Comparison of ENCODE assay signal across 20 cellular contexts in the genomic region with DNA sequence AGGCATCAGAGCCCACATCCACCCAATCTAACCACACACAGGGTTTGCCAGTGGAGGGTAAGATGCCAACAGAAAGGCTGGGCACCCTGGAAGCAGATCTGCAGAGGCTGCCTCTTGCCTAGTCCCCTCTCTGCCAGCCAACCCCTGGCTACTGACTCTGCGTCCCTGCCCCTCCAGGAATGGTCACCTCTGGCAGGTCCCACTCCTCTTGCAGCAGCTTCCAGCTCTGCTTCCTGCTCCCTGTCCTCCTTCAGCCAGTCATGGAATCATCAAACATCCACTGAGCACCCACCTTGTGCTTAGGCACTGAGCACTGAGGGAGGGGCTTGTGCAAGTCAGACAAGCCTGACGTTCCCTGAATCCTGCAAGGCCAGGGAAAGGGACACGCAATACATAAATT. TPM values are rescaled to one million over a fixed set of nuclear protein-coding genes. Genes with fewer than 3 reads are reported as not detected.
DNase-seq lines count a peak whose midpoint lies in the region; ATAC-seq and TF ChIP-seq lines count a peak whose summit lies in the region.
"Had no signal": no experiment of that assay in that cellular context is flagged by ENCODE, and none has a peak within 500 bp of the region (broad histone marks: within the 10 kb centered on the region; RNA-seq: fewer than 3 reads in every experiment).

No MANE protein-coding gene starts in this region.

- in situ Hi-C loops in Panc1 (cut with HindIII; ENCODE audit: low pct_unique_long_range_greater_than_20kb, low sequenced_read_pairs), result no loop called here

- DNase-seq in Panc1 (ENCODE audit: low read depth, low spot score), result no peak
- peak; percentile 29 for DNase-seq in left lobe of liver (ENCODE audit: low spot score)
- DNase-seq in sciatic nerve (ENCODE audit: low spot score), result peak; percentile 22
- no peak for DNase-seq in activated CD8-positive, alpha-beta memory T cell treated with anti-CD3 and anti-CD28 coated beads, Interleukin-2, amount 50 U/mL, for 48 hours
- no peak for DNase-seq in H7
- DNase-seq: C1 segment of cervical spinal cord; CD4-positive, alpha-beta memory T cell; COR-L47; DMS 273 treated with DMSO at 0.1 percent for 48 hours; DMS79; EL; GDM1; HFFc6 had no signal

- TF ChIP-seq CTCF in Panc1 (IDR thresholded peaks at IDR 0.05), result no peak

- H3K4me3 ChIP-seq in Panc1 (ENCODE audit: low read depth in 2 of 2, low read length in 2 of 2) (no peak overlapping the region), H7 (ENCODE audit: insufficient read depth, low read depth, low read length) (no peak overlapping the region)
- H3K4me3 ChIP-seq: GM12878, GM23338, HAP-1 had no signal

- H3K27me3 ChIP-seq in Panc1 (ENCODE audit: control insufficient read depth, insufficient read depth, low read length) (peaks cover 9% of the 10 kb centered on the region), H7 (ENCODE audit: control insufficient read depth, insufficient read depth, low read length) (no peaks in the 10 kb centered on the region; the same call in 1 of the 2 replicates)

- peak; percentile 47; the same call in 1 of the 2 replicates for ATAC-seq in Panc1
- ATAC-seq in left lobe of liver, result no peak
- ATAC-seq in sciatic nerve, result no peak
- ATAC-seq in GM18870 (IDR thresholded peaks at IDR 0.05; ENCODE audit: unreplicated experiment), result no peak
- ATAC-seq: GM12878, GM23338 had no signal

- CTCF ChIA-PET in Panc1 (lab: Charles Lee), result no interaction called here

- H3K36me3 ChIP-seq in Panc1 (ENCODE audit: control insufficient read depth, insufficient read depth, low read length) (no peaks in the 10 kb centered on the region), H7 (replicated peaks; ENCODE audit: control insufficient read depth, insufficient read depth, low read length) (no peaks in the 10 kb centered on the region)
- H3K36me3 ChIP-seq: HAP-1 had no signal

- POLR2A ChIA-PET in Panc1 (lab: Charles Lee), result no interaction called here

- no peak overlapping the region for H3K27ac ChIP-seq in Panc1 (ENCODE audit: low read length)

- no peaks in the 10 kb centered on the region for H3K9me3 ChIP-seq in Panc1 (ENCODE audit: control insufficient read depth, insufficient read depth, low read depth, low read length)
- H3K9me3 ChIP-seq: HAP-1 had no signal

- intact Hi-C loops in Panc1 (cut with micrococcal nuclease; ENCODE audit: unreplicated experiment), result no loop called here
- intact Hi-C loops in sciatic nerve (cut with DNase I), result no loop called here

- no peaks in the 10 kb centered on the region for H3K4me1 ChIP-seq in Panc1 (ENCODE audit: control insufficient read depth, insufficient read depth, low read length)
- H3K4me1 ChIP-seq: HAP-1 had no signal

- no TSS peak for BruUV-seq in Panc1 (replicated peaks; lab: Mats Ljungman, UMichigan)

RNA-seq across cellular contexts. Expression of a gene that starts 20.1 kb away (rescaled TPM):
- total RNA-seq in Panc1 (2021; ENCODE audit: unreplicated experiment) (0.13 TPM), left lobe of liver (289 TPM), sciatic nerve (not detected)
- not detected for polyA plus RNA-seq in Panc1 (2012; ENCODE audit: insufficient read length)
- total RNA-seq in H7 (2014; rRNA removed; shearing (Covaris generic)), result not detected in 2 replicates
- total RNA-seq: A172; A673; CD4-positive, alpha-beta memory T cell; GM23338; H4; HFFc6 had no signal
- polyA plus RNA-seq: CD4-positive, alpha-beta memory T cell; GM12878; GM23338 had no signal

Comparison
In these comparisons a context has a peak if more than half of its experiments do, and no peak if none do; other contexts are left out.
1. DNase-seq: peak in left lobe of liver (single experiment) and sciatic nerve (single experiment); none in Panc1 (single experiment), activated CD8-positive, alpha-beta memory T cell treated with anti-CD3 and anti-CD28 coated beads, Interleukin-2, amount 50 U/mL, for 48 hours (single experiment) and H7 (single experiment).
2. RNA of a gene that starts 20.1 kb away (total RNA-seq): 289 TPM in left lobe of liver (single experiment); 0.13 TPM in Panc1 (single experiment), not detected in sciatic nerve (single experiment) and not detected in H7; every median in the first group is over 100 times any median in the second.